Comparison of ENCODE assay signal across 7 cellular contexts in the genomic region with DNA sequence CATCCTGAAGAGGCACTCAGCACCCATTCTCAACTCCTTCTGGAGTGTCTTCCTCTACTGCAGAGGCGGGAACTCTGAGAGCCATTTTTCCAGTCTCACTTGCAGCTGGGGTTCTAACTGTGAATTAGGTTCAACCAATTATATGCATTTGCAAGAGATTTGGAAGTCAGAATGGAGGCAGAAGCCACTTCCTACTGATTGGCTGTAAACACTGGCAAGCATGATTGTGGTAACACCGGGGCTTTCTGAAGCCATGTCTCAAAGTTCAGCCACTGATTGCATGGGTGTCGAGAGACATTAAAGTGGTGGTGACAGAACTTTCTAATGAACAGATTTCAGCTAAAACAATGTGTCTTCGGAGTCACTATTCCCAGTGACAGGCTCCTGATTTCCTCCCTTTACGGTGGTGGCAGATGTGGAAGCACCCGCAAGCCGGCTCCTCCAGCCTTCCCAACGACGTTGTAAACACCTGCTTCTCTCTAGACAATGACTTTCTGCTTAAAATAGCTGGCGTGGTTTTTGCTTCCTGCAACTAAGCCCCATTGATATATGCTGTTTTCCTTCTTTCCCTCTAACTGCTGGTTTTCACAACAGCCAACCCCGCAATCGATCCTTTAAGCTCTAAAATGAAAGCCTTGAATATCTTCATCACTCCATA.
DNase-seq lines count a peak whose midpoint lies in the region; ATAC-seq and TF ChIP-seq lines count a peak whose summit lies in the region.

No MANE protein-coding gene starts in this region.

- H3K27ac ChIP-seq in Karpas-422 (ENCODE audit: low read length) (peak overlapping the region; percentile 99), gastrocnemius medialis (peak overlapping the region in 3 of 4 donors; percentile 78 to 89 (median 80))

- no peak overlapping the region for H2AFZ ChIP-seq in Karpas-422 (ENCODE audit: low read length)

- H3K9me3 ChIP-seq in Karpas-422 (ENCODE audit: low read length) (no peaks in the 10 kb centered on the region), adipocyte (ENCODE audit: control insufficient read depth, low read length) (no peaks in the 10 kb centered on the region), gastrocnemius medialis (no peaks in the 10 kb centered on the region)

- H3K27me3 ChIP-seq in Karpas-422 (ENCODE audit: low read length): no peaks in the 10 kb centered on the region
- H3K27me3 ChIP-seq in adipocyte (replicated peaks; ENCODE audit: control insufficient read depth, insufficient read depth, low read length): no peaks in the 10 kb centered on the region
- H3K27me3 ChIP-seq in gastrocnemius medialis: no peaks in the 10 kb centered on the region

- H3K36me3 ChIP-seq in Karpas-422 (ENCODE audit: insufficient read depth, low read length) (no peaks in the 10 kb centered on the region), adipocyte (ENCODE audit: control insufficient read depth, insufficient read depth, low read length, severe bottlenecking) (peaks cover 10% of the 10 kb centered on the region), gastrocnemius medialis (no peaks in the 10 kb centered on the region)

- H4K20me1 ChIP-seq in Karpas-422 (ENCODE audit: insufficient read depth, low read depth, low read length): no peaks in the 10 kb centered on the region

- in situ Hi-C loops in gastrocnemius medialis (cut with MboI; ENCODE audit: low sequenced_read_pairs in 4 of 4): no loop called here

- peaks cover 50% of the 10 kb centered on the region for H3K4me1 ChIP-seq in Karpas-422 (ENCODE audit: low read length)
- peaks cover 47% of the 10 kb centered on the region for H3K4me1 ChIP-seq in adipocyte (ENCODE audit: control insufficient read depth, insufficient read depth, low read length)
- H3K4me1 ChIP-seq in gastrocnemius medialis: peaks cover 53 to 55% of the 10 kb centered on the region in 2 donors

- no peak for TF ChIP-seq POLR2A in gastrocnemius medialis (IDR thresholded peaks at IDR 0.05)

- no peaks in the 10 kb centered on the region for H3K9me2 ChIP-seq in Karpas-422 (replicated peaks; ENCODE audit: insufficient read depth, low read length)

- TF ChIP-seq CTCF in gastrocnemius medialis (IDR thresholded peaks at IDR 0.05 in 4 of 5, conservative IDR thresholded peaks at IDR 0.05 in 1 of 5): no peak

- peak; percentile 30 for ATAC-seq in GM18909 (IDR thresholded peaks at IDR 0.05; ENCODE audit: poor library complexity, unreplicated experiment)
- no peak for ATAC-seq in gastrocnemius medialis
- no peak for ATAC-seq in GM19455 (IDR thresholded peaks at IDR 0.05; ENCODE audit: unreplicated experiment)

- H3K9ac ChIP-seq in Karpas-422 (ENCODE audit: low read length) (no peak overlapping the region), adipocyte (ENCODE audit: low read length) (peak overlapping the region; percentile 84)

- H3K4me3 ChIP-seq in Karpas-422 (ENCODE audit: low read length) (no peak overlapping the region), adipocyte (ENCODE audit: low read length) (peak overlapping the region; percentile 72), gastrocnemius medialis (no peak overlapping the region)

- intact Hi-C loops in gastrocnemius medialis (cut with DNase I; ENCODE audit: low total_unique reads): loop anchor here (2.0 kb wide), 2 partner anchors 20 to 34 kb away; no protein-coding TSS in a partner anchor

- DNase-seq in Karpas-422 (no peak), adipocyte (ENCODE audit: low read depth) (no peak), gastrocnemius medialis (no peak), activated gamma-delta T cell (lab: John Stamatoyannopoulos, UW) (no peak), SKM-1 (lab: John Stamatoyannopoulos, UW; ENCODE audit: unreplicated experiment) (no peak)

- H3K79me2 ChIP-seq in Karpas-422 (ENCODE audit: low read length): no peaks in the 10 kb centered on the region

- H3K4me2 ChIP-seq in Karpas-422 (ENCODE audit: low read depth, low read length, poor library complexity, severe bottlenecking): no peak overlapping the region
